Comparison of ENCODE assay signal across 1 cellular context in the genomic region with DNA sequence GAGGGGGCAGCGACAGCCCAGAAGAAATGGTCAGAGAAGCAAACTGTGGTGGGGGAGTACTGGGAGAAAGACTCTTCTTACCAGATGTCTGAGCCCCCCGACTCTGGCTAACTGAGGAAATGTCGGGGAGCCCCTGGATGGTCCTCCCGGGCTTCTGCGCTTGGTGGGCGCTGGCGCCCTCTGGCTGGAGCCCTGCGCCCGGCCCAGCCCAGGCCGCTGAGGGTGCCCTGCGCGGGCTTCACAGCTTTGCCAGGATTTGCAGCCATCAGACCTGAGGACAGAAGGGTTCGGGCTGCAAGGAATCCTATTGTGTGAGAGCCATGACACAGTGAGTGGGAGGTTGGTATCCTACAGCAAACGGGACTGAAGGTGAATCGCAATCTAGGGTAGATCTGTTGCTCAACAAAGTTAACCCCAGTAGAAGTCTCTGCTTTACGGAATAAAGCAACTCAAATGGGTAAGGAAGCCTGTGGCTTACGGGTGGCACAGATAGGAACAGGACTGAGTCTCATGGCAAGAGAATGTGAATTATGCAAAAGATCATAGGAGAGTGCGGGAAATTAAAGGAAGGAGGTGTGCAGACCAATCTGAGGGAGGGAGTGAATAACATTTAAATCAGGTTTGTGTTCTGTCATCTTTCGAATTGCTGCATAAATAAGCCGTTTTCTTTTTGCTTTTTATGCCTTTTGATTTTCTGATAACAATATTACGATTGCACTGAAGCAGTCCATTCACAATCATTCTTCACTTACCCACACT.
TF ChIP-seq lines count a peak whose summit lies in the region.

No MANE protein-coding gene starts in this region.

TF ChIP-seq in GM23338, 12 proteins besides CTCF, POLR2A, EP300 and RAD21 (continued from another document):
- TF ChIP-seq, protein P1, sequence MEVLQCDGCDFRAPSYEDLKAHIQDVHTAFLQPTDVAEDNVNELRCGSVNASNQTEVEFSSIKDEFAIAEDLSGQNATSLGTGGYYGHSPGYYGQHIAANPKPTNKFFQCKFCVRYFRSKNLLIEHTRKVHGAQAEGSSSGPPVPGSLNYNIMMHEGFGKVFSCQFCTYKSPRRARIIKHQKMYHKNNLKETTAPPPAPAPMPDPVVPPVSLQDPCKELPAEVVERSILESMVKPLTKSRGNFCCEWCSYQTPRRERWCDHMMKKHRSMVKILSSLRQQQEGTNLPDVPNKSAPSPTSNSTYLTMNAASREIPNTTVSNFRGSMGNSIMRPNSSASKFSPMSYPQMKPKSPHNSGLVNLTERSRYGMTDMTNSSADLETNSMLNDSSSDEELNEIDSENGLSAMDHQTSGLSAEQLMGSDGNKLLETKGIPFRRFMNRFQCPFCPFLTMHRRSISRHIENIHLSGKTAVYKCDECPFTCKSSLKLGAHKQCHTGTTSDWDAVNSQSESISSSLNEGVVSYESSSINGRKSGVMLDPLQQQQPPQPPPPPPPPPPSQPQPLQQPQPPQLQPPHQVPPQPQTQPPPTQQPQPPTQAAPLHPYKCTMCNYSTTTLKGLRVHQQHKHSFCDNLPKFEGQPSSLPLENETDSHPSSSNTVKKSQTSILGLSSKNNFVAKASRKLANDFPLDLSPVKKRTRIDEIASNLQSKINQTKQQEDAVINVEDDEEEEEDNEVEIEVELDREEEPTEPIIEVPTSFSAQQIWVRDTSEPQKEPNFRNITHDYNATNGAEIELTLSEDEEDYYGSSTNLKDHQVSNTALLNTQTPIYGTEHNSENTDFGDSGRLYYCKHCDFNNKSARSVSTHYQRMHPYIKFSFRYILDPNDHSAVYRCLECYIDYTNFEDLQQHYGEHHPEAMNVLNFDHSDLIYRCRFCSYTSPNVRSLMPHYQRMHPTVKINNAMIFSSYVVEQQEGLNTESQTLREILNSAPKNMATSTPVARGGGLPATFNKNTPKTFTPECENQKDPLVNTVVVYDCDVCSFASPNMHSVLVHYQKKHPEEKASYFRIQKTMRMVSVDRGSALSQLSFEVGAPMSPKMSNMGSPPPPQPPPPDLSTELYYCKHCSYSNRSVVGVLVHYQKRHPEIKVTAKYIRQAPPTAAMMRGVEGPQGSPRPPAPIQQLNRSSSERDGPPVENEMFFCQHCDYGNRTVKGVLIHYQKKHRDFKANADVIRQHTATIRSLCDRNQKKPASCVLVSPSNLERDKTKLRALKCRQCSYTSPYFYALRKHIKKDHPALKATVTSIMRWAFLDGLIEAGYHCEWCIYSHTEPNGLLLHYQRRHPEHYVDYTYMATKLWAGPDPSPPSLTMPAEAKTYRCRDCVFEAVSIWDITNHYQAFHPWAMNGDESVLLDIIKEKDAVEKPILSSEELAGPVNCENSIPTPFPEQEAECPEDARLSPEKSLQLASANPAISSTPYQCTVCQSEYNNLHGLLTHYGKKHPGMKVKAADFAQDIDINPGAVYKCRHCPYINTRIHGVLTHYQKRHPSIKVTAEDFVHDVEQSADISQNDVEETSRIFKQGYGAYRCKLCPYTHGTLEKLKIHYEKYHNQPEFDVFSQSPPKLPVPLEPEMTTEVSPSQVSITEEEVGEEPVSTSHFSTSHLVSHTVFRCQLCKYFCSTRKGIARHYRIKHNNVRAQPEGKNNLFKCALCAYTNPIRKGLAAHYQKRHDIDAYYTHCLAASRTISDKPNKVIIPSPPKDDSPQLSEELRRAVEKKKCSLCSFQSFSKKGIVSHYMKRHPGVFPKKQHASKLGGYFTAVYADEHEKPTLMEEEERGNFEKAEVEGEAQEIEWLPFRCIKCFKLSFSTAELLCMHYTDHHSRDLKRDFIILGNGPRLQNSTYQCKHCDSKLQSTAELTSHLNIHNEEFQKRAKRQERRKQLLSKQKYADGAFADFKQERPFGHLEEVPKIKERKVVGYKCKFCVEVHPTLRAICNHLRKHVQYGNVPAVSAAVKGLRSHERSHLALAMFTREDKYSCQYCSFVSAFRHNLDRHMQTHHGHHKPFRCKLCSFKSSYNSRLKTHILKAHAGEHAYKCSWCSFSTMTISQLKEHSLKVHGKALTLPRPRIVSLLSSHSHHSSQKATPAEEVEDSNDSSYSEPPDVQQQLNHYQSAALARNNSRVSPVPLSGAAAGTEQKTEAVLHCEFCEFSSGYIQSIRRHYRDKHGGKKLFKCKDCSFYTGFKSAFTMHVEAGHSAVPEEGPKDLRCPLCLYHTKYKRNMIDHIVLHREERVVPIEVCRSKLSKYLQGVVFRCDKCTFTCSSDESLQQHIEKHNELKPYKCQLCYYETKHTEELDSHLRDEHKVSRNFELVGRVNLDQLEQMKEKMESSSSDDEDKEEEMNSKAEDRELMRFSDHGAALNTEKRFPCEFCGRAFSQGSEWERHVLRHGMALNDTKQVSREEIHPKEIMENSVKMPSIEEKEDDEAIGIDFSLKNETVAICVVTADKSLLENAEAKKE (CRISPR knock-in tag; IDR thresholded peaks at IDR 0.05) = no peak
- no peak for TF ChIP-seq NANOG (IDR thresholded peaks at IDR 0.05; ENCODE audit: borderline replicate concordance)
- TF ChIP-seq, protein P2, sequence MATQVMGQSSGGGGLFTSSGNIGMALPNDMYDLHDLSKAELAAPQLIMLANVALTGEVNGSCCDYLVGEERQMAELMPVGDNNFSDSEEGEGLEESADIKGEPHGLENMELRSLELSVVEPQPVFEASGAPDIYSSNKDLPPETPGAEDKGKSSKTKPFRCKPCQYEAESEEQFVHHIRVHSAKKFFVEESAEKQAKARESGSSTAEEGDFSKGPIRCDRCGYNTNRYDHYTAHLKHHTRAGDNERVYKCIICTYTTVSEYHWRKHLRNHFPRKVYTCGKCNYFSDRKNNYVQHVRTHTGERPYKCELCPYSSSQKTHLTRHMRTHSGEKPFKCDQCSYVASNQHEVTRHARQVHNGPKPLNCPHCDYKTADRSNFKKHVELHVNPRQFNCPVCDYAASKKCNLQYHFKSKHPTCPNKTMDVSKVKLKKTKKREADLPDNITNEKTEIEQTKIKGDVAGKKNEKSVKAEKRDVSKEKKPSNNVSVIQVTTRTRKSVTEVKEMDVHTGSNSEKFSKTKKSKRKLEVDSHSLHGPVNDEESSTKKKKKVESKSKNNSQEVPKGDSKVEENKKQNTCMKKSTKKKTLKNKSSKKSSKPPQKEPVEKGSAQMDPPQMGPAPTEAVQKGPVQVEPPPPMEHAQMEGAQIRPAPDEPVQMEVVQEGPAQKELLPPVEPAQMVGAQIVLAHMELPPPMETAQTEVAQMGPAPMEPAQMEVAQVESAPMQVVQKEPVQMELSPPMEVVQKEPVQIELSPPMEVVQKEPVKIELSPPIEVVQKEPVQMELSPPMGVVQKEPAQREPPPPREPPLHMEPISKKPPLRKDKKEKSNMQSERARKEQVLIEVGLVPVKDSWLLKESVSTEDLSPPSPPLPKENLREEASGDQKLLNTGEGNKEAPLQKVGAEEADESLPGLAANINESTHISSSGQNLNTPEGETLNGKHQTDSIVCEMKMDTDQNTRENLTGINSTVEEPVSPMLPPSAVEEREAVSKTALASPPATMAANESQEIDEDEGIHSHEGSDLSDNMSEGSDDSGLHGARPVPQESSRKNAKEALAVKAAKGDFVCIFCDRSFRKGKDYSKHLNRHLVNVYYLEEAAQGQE (IDR thresholded peaks at IDR 0.05; ENCODE audit: unreplicated experiment) = no peak
